Comparison of ENCODE assay signal across 1 cellular context in the genomic region with DNA sequence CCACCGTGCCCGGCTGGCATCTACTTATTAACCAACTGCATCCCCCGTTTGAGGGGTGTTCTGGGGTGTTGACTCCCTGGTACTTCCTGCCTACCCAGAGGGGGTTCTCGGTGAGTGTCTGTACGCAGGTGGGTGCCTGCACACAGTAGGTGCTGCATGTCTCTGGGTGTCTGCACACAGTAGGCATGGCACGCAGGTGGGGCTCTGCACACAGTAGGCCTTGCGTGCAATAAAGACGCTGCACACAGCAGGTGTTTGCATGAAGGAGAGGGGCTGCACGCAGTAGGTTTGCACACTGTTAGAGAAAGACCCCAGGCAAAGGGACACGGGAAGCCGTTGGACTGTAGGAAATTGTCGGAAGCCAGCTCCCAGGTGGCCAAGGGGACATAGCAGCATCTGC.
TF ChIP-seq lines count a peak whose summit lies in the region.

No MANE protein-coding gene starts in this region.

TF ChIP-seq in K562, 482 proteins besides CTCF, POLR2A, EP300 and RAD21:
- TF ChIP-seq ZKSCAN1 (IDR thresholded peaks at IDR 0.05; ENCODE audit: low read depth, low read length), result peak; percentile 99
- no peak for TF ChIP-seq STAG1 (CRISPR knock-in tag; IDR thresholded peaks at IDR 0.05; ENCODE audit: borderline replicate concordance)
